Comparison of ENCODE assay signal across 1 cellular context in genomic region chr2:127046579-127046978, GRCh38.
TF ChIP-seq lines count a peak whose summit lies in the region.

No MANE protein-coding gene starts in this region.

TF ChIP-seq in K562, 482 proteins besides CTCF, POLR2A, EP300 and RAD21 (continued from another document):
- TF ChIP-seq MGA (IDR thresholded peaks at IDR 0.05): peak; percentile 66; the same call in 1 of the 2 replicates
- peak; percentile 61 for TF ChIP-seq BHLHE40 (IDR thresholded peaks at IDR 0.05; ENCODE audit: low read length)
- TF ChIP-seq TAL1 (IDR thresholded peaks at IDR 0.05): no peak
